Comparison of ENCODE assay signal across 19 cellular contexts in the genomic region with DNA sequence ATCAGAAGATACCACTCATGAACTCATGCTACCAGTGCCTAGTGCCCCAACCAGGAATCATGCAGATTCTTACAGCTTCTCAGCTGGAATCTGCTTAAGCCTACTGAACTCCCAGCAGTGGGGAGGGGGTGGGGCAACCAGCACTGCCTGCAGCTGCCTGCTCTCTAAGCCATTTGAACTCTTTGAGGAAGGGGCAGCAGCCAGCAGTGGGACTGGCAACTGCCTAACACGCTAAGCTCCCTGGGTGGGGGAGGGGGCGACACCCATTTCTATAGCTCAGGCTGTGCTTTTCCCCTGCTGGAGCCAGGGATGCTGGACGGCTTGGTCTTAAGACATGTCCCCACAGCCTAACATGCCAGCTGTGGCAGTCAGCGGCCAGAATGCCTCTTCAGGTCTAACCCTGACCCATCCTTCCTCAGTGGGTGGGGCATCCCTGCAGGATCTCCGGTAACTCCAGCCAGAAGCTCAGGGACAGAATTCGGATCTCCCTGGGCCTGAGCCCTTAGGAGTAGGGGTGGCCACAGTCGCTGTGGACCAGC.
DNase-seq lines count a peak whose midpoint lies in the region; ATAC-seq, FAIRE-seq and TF ChIP-seq lines count a peak whose summit lies in the region.
"Had no signal": no experiment of that assay in that cellular context is flagged by ENCODE, and none has a peak within 500 bp of the region (broad histone marks: within the 10 kb centered on the region; RNA-seq: fewer than 3 reads in every experiment).

No MANE protein-coding gene starts in this region.

- H3K9me3 ChIP-seq in HUES64 (ENCODE audit: insufficient read depth, low read depth, low read length) = no peaks in the 10 kb centered on the region
- H3K9me3 ChIP-seq: HAP-1 had no signal

- H3K9me3 Mint-ChIP-seq in chondrocyte (ENCODE audit: low read depth) = peaks cover 22% of the 10 kb centered on the region
- H3K9me3 Mint-ChIP-seq in activated T-helper 2 cell treated with anti-CD3 and anti-CD28 coated beads, Interferon-gamma antibody, Interleukin-2, Interleukin-4, amounts not matched to agents 10 μg/mL and 5 μg/mL and 100 μg/mL, durations not matched to agents 14 hours and 24 hours and 36 hours = peaks cover 52% of the 10 kb centered on the region

- H3K4me1 ChIP-seq in HUES64 (ENCODE audit: insufficient read depth, low read length) = no peaks in the 10 kb centered on the region
- H3K4me1 ChIP-seq: HAP-1 had no signal

- peak; percentile 62 for DNase-seq in chondrocyte (ENCODE audit: low spot score)
- DNase-seq in islet precursor cell = peak; percentile 51
- no peak for DNase-seq in urothelium cell line (ENCODE audit: low spot score)
- no peak for DNase-seq in left ventricle myocardium superior
- DNase-seq in activated T-helper 2 cell treated with anti-CD3 and anti-CD28 coated beads, Interferon-gamma antibody, Interleukin-2, Interleukin-4, amounts not matched to agents 10 μg/mL and 5 μg/mL and 100 μg/mL, durations not matched to agents 14 hours and 24 hours and 36 hours (ENCODE audit: low spot score) = no peak
- DNase-seq: C1 segment of cervical spinal cord; CD8-positive, alpha-beta memory T cell; DMS53; EL; NCI-H1105 treated with DMSO at 0.1 percent for 48 hours; NCI-H1694; OCI-M1; Right ventricle myocardium superior had no signal

- no peak overlapping the region for H3K4me3 Mint-ChIP-seq in chondrocyte (ENCODE audit: unreplicated experiment)
- H3K4me3 Mint-ChIP-seq in activated T-helper 2 cell treated with anti-CD3 and anti-CD28 coated beads, Interferon-gamma antibody, Interleukin-2, Interleukin-4, amounts not matched to agents 10 μg/mL and 5 μg/mL and 100 μg/mL, durations not matched to agents 14 hours and 24 hours and 36 hours (ENCODE audit: low read depth) = no peak overlapping the region
- H3K4me3 Mint-ChIP-seq: CD8-positive, alpha-beta memory T cell had no signal

- no peaks in the 10 kb centered on the region for H3K36me3 Mint-ChIP-seq in chondrocyte (ENCODE audit: low read depth)
- no peaks in the 10 kb centered on the region for H3K36me3 Mint-ChIP-seq in activated T-helper 2 cell treated with anti-CD3 and anti-CD28 coated beads, Interferon-gamma antibody, Interleukin-2, Interleukin-4, amounts not matched to agents 10 μg/mL and 5 μg/mL and 100 μg/mL, durations not matched to agents 14 hours and 24 hours and 36 hours (ENCODE audit: low read depth)
- H3K36me3 Mint-ChIP-seq: CD8-positive, alpha-beta memory T cell had no signal

- H3K9ac ChIP-seq in HUES64 (ENCODE audit: low read depth, low read length) = peak overlapping the region; percentile 26; the same call in 1 of the 2 replicates

- H3K27me3 ChIP-seq in HUES64 (ENCODE audit: insufficient read depth, low read length) = no peaks in the 10 kb centered on the region

- no peaks in the 10 kb centered on the region for H3K36me3 ChIP-seq in HUES64 (ENCODE audit: insufficient read depth, low read length)
- H3K36me3 ChIP-seq: HAP-1 had no signal

- H3K27me3 Mint-ChIP-seq in chondrocyte (ENCODE audit: low read depth) = no peaks in the 10 kb centered on the region
- no peaks in the 10 kb centered on the region for H3K27me3 Mint-ChIP-seq in activated T-helper 2 cell treated with anti-CD3 and anti-CD28 coated beads, Interferon-gamma antibody, Interleukin-2, Interleukin-4, amounts not matched to agents 10 μg/mL and 5 μg/mL and 100 μg/mL, durations not matched to agents 14 hours and 24 hours and 36 hours (ENCODE audit: low read depth)

- no peak for TF ChIP-seq CTCF in chondrocyte (IDR thresholded peaks at IDR 0.05)

- intact Hi-C loops in left ventricle myocardium superior (cut with micrococcal nuclease) = no loop called here
- intact Hi-C loops in activated T-helper 2 cell treated with anti-CD3 and anti-CD28 coated beads, Interferon-gamma antibody, Interleukin-2, Interleukin-4, amounts not matched to agents 10 μg/mL and 5 μg/mL and 100 μg/mL, durations not matched to agents 14 hours and 24 hours and 36 hours (cut with micrococcal nuclease) = no loop called here

- ATAC-seq in GM21526 (IDR thresholded peaks at IDR 0.05; ENCODE audit: low FRiP score, unreplicated experiment) (no peak), left ventricle myocardium superior (no peak)
- ATAC-seq: K562 had no signal

- no peak overlapping the region for H3K27ac Mint-ChIP-seq in chondrocyte (ENCODE audit: unreplicated experiment)
- H3K27ac Mint-ChIP-seq in activated T-helper 2 cell treated with anti-CD3 and anti-CD28 coated beads, Interferon-gamma antibody, Interleukin-2, Interleukin-4, amounts not matched to agents 10 μg/mL and 5 μg/mL and 100 μg/mL, durations not matched to agents 14 hours and 24 hours and 36 hours = no peak overlapping the region
- H3K27ac Mint-ChIP-seq: CD8-positive, alpha-beta memory T cell had no signal

- no peak overlapping the region for H3K27ac ChIP-seq in HUES64 (ENCODE audit: low read depth, low read length)
- H3K27ac ChIP-seq: SK-N-MC had no signal

- no peaks in the 10 kb centered on the region for H3K4me1 Mint-ChIP-seq in chondrocyte (ENCODE audit: low read depth)
- H3K4me1 Mint-ChIP-seq in activated T-helper 2 cell treated with anti-CD3 and anti-CD28 coated beads, Interferon-gamma antibody, Interleukin-2, Interleukin-4, amounts not matched to agents 10 μg/mL and 5 μg/mL and 100 μg/mL, durations not matched to agents 14 hours and 24 hours and 36 hours (ENCODE audit: low read depth) = no peaks in the 10 kb centered on the region
- H3K4me1 Mint-ChIP-seq: CD8-positive, alpha-beta memory T cell had no signal

- FAIRE-seq in urothelium cell line (lab: Jason Lieb, UNC) = peak; percentile 70
- FAIRE-seq: GM12891, K562 had no signal

- H3K4me3 ChIP-seq in HUES64 (ENCODE audit: low read length) = no peak overlapping the region
- H3K4me3 ChIP-seq: HAP-1, K562, SK-N-MC had no signal

- WGBS in HUES64 = 73% methylated on average over 7 of the region's 7 CpGs

Comparison
In these comparisons a context has a peak if more than half of its experiments do, and no peak if none do; other contexts are left out.
1. DNase-seq: peak in chondrocyte (single experiment) and islet precursor cell (single experiment); none in urothelium cell line (single experiment), left ventricle myocardium superior (single experiment) and activated T-helper 2 cell treated with anti-CD3 and anti-CD28 coated beads, Interferon-gamma antibody, Interleukin-2, Interleukin-4, amounts not matched to agents 10 μg/mL and 5 μg/mL and 100 μg/mL, durations not matched to agents 14 hours and 24 hours and 36 hours (single experiment).